1 cellular context compared by ENCODE assay signal in the genomic region with DNA sequence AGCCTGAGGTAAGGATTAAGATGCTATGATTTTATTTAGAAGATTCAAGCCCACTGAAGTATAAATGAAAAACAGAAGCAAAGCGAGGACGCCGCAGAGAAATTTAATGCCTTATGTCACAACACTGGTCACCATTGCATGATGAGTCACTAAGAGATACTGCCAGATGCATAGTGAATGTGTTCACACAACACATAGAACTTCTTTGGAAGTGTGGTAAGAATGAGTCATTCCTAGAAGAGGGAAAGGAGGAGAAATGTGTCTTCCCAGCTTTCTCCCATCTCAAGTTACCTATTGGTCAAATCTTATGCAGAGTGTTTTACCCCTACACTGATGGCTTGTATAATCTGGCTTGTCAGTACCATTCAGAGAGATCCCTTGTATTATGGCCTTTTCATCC.
A peak's percentile ranks its signal among the peaks of the same experiment; 100 is the strongest.
TF ChIP-seq lines count a peak whose summit lies in the region.

No MANE protein-coding gene starts in this region.

TF ChIP-seq in HEK293, 187 proteins besides CTCF, POLR2A, EP300 and RAD21 (continued from another document and continues in another):
- TF ChIP-seq SP3 (tag by site-specific recombination; IDR thresholded peaks at IDR 0.05), result peak; percentile 23; the same call in 1 of the 2 replicates
- 0 out of 2 replicates have a peak, but pooled peaks have one; percentile 45 for TF ChIP-seq ZFP37 (tag by site-specific recombination; IDR thresholded peaks at IDR 0.05)
- no peak for TF ChIP-seq ZNF529 (tag by site-specific recombination; IDR thresholded peaks at IDR 0.05; ENCODE audit: insufficient replicate concordance)
- TF ChIP-seq, protein P1, sequence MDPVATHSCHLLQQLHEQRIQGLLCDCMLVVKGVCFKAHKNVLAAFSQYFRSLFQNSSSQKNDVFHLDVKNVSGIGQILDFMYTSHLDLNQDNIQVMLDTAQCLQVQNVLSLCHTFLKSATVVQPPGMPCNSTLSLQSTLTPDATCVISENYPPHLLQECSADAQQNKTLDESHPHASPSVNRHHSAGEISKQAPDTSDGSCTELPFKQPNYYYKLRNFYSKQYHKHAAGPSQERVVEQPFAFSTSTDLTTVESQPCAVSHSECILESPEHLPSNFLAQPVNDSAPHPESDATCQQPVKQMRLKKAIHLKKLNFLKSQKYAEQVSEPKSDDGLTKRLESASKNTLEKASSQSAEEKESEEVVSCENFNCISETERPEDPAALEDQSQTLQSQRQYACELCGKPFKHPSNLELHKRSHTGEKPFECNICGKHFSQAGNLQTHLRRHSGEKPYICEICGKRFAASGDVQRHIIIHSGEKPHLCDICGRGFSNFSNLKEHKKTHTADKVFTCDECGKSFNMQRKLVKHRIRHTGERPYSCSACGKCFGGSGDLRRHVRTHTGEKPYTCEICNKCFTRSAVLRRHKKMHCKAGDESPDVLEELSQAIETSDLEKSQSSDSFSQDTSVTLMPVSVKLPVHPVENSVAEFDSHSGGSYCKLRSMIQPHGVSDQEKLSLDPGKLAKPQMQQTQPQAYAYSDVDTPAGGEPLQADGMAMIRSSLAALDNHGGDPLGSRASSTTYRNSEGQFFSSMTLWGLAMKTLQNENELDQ (tag by site-specific recombination; IDR thresholded peaks at IDR 0.05; ENCODE audit: low read depth), result no peak
- TF ChIP-seq ZEB2 (tag by site-specific recombination; IDR thresholded peaks at IDR 0.05), result peak; percentile 43; the same call in 1 of the 2 replicates
- TF ChIP-seq ZNF521 (tag by site-specific recombination; IDR thresholded peaks at IDR 0.05), result no peak
- TF ChIP-seq ZNF560 (tag by site-specific recombination; IDR thresholded peaks at IDR 0.05; ENCODE audit: borderline replicate concordance), result no peak
- TF ChIP-seq ZNF133 (tag by site-specific recombination; IDR thresholded peaks at IDR 0.05), result no peak
- TF ChIP-seq ZNF837 (tag by site-specific recombination; IDR thresholded peaks at IDR 0.05), result no peak
- TF ChIP-seq, protein P2, sequence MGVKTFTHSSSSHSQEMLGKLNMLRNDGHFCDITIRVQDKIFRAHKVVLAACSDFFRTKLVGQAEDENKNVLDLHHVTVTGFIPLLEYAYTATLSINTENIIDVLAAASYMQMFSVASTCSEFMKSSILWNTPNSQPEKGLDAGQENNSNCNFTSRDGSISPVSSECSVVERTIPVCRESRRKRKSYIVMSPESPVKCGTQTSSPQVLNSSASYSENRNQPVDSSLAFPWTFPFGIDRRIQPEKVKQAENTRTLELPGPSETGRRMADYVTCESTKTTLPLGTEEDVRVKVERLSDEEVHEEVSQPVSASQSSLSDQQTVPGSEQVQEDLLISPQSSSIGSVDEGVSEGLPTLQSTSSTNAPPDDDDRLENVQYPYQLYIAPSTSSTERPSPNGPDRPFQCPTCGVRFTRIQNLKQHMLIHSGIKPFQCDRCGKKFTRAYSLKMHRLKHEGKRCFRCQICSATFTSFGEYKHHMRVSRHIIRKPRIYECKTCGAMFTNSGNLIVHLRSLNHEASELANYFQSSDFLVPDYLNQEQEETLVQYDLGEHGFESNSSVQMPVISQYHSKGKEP (tag by site-specific recombination; IDR thresholded peaks at IDR 0.05), result no peak
- TF ChIP-seq, protein P3, sequence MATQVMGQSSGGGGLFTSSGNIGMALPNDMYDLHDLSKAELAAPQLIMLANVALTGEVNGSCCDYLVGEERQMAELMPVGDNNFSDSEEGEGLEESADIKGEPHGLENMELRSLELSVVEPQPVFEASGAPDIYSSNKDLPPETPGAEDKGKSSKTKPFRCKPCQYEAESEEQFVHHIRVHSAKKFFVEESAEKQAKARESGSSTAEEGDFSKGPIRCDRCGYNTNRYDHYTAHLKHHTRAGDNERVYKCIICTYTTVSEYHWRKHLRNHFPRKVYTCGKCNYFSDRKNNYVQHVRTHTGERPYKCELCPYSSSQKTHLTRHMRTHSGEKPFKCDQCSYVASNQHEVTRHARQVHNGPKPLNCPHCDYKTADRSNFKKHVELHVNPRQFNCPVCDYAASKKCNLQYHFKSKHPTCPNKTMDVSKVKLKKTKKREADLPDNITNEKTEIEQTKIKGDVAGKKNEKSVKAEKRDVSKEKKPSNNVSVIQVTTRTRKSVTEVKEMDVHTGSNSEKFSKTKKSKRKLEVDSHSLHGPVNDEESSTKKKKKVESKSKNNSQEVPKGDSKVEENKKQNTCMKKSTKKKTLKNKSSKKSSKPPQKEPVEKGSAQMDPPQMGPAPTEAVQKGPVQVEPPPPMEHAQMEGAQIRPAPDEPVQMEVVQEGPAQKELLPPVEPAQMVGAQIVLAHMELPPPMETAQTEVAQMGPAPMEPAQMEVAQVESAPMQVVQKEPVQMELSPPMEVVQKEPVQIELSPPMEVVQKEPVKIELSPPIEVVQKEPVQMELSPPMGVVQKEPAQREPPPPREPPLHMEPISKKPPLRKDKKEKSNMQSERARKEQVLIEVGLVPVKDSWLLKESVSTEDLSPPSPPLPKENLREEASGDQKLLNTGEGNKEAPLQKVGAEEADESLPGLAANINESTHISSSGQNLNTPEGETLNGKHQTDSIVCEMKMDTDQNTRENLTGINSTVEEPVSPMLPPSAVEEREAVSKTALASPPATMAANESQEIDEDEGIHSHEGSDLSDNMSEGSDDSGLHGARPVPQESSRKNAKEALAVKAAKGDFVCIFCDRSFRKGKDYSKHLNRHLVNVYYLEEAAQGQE (tag by site-specific recombination; IDR thresholded peaks at IDR 0.05), result no peak
- TF ChIP-seq ZNF510 (tag by site-specific recombination; IDR thresholded peaks at IDR 0.05; ENCODE audit: insufficient replicate concordance), result no peak
- no peak for TF ChIP-seq HOXA7 (CRISPR knock-in tag; IDR thresholded peaks at IDR 0.05; ENCODE audit: borderline replicate concordance)
- no peak for TF ChIP-seq ZNF248 (tag by site-specific recombination; IDR thresholded peaks at IDR 0.05)
- no peak for TF ChIP-seq ZNF112 (tag by site-specific recombination; IDR thresholded peaks at IDR 0.05)
- no peak for TF ChIP-seq ZNF785 (tag by site-specific recombination; IDR thresholded peaks at IDR 0.05)
- TF ChIP-seq, protein P4, sequence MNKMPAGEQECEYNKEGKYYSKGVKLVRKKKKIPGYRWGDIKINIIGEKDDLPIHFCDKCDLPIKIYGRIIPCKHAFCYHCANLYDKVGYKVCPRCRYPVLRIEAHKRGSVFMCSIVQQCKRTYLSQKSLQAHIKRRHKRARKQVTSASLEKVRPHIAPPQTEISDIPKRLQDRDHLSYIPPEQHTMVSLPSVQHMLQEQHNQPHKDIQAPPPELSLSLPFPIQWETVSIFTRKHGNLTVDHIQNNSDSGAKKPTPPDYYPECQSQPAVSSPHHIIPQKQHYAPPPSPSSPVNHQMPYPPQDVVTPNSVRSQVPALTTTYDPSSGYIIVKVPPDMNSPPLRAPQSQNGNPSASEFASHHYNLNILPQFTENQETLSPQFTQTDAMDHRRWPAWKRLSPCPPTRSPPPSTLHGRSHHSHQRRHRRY (tag by site-specific recombination; IDR thresholded peaks at IDR 0.05), result no peak
- TF ChIP-seq ZNF426 (tag by site-specific recombination; IDR thresholded peaks at IDR 0.05), result no peak
- TF ChIP-seq ZNF366 (tag by site-specific recombination; conservative IDR thresholded peaks at IDR 0.05), result peak; percentile 77
- TF ChIP-seq ZNF16 (tag by site-specific recombination; IDR thresholded peaks at IDR 0.05; ENCODE audit: low read depth), result no peak
- no peak for TF ChIP-seq ZNF791 (tag by site-specific recombination; IDR thresholded peaks at IDR 0.05)
- TF ChIP-seq, protein P5, sequence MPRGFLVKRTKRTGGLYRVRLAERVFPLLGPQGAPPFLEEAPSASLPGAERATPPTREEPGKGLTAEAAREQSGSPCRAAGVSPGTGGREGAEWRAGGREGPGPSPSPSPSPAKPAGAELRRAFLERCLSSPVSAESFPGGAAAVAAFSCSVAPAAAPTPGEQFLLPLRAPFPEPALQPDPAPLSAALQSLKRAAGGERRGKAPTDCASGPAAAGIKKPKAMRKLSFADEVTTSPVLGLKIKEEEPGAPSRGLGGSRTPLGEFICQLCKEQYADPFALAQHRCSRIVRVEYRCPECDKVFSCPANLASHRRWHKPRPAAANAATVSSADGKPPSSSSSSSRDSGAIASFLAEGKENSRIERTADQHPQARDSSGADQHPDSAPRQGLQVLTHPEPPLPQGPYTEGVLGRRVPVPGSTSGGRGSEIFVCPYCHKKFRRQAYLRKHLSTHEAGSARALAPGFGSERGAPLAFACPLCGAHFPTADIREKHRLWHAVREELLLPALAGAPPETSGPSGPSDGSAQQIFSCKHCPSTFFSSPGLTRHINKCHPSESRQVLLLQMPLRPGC (tag by site-specific recombination; IDR thresholded peaks at IDR 0.05), result peak; percentile 59; the same call in 1 of the 2 replicates
- TF ChIP-seq, protein P6, sequence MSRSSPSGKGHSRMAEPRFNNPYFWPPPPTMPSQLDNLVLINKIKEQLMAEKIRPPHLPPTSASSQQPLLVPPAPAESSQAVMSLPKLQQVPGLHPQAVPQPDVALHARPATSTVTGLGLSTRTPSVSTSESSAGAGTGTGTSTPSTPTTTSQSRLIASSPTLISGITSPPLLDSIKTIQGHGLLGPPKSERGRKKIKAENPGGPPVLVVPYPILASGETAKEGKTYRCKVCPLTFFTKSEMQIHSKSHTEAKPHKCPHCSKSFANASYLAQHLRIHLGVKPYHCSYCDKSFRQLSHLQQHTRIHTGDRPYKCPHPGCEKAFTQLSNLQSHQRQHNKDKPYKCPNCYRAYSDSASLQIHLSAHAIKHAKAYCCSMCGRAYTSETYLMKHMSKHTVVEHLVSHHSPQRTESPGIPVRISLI (tag by site-specific recombination; IDR thresholded peaks at IDR 0.05), result 0 out of 2 replicates have a peak, but pooled peaks have one; percentile 14
- TF ChIP-seq, protein P7, sequence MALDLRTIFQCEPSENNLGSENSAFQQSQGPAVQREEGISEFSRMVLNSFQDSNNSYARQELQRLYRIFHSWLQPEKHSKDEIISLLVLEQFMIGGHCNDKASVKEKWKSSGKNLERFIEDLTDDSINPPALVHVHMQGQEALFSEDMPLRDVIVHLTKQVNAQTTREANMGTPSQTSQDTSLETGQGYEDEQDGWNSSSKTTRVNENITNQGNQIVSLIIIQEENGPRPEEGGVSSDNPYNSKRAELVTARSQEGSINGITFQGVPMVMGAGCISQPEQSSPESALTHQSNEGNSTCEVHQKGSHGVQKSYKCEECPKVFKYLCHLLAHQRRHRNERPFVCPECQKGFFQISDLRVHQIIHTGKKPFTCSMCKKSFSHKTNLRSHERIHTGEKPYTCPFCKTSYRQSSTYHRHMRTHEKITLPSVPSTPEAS (tag by site-specific recombination; IDR thresholded peaks at IDR 0.05), result no peak
- no peak for TF ChIP-seq OSR2 (tag by site-specific recombination; IDR thresholded peaks at IDR 0.05)
- TF ChIP-seq, protein P8, sequence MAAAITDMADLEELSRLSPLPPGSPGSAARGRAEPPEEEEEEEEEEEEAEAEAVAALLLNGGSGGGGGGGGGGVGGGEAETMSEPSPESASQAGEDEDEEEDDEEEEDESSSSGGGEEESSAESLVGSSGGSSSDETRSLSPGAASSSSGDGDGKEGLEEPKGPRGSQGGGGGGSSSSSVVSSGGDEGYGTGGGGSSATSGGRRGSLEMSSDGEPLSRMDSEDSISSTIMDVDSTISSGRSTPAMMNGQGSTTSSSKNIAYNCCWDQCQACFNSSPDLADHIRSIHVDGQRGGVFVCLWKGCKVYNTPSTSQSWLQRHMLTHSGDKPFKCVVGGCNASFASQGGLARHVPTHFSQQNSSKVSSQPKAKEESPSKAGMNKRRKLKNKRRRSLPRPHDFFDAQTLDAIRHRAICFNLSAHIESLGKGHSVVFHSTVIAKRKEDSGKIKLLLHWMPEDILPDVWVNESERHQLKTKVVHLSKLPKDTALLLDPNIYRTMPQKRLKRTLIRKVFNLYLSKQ (tag by site-specific recombination; IDR thresholded peaks at IDR 0.05; ENCODE audit: borderline replicate concordance), result no peak
- TF ChIP-seq KLF10 (tag by site-specific recombination; IDR thresholded peaks at IDR 0.05), result no peak
- TF ChIP-seq ZNF664 (tag by site-specific recombination; IDR thresholded peaks at IDR 0.05), result no peak
- TF ChIP-seq, protein P9, sequence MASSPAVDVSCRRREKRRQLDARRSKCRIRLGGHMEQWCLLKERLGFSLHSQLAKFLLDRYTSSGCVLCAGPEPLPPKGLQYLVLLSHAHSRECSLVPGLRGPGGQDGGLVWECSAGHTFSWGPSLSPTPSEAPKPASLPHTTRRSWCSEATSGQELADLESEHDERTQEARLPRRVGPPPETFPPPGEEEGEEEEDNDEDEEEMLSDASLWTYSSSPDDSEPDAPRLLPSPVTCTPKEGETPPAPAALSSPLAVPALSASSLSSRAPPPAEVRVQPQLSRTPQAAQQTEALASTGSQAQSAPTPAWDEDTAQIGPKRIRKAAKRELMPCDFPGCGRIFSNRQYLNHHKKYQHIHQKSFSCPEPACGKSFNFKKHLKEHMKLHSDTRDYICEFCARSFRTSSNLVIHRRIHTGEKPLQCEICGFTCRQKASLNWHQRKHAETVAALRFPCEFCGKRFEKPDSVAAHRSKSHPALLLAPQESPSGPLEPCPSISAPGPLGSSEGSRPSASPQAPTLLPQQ (tag by site-specific recombination; IDR thresholded peaks at IDR 0.05), result peak; percentile 66; the same call in 1 of the 2 replicates
- TF ChIP-seq, protein P10, sequence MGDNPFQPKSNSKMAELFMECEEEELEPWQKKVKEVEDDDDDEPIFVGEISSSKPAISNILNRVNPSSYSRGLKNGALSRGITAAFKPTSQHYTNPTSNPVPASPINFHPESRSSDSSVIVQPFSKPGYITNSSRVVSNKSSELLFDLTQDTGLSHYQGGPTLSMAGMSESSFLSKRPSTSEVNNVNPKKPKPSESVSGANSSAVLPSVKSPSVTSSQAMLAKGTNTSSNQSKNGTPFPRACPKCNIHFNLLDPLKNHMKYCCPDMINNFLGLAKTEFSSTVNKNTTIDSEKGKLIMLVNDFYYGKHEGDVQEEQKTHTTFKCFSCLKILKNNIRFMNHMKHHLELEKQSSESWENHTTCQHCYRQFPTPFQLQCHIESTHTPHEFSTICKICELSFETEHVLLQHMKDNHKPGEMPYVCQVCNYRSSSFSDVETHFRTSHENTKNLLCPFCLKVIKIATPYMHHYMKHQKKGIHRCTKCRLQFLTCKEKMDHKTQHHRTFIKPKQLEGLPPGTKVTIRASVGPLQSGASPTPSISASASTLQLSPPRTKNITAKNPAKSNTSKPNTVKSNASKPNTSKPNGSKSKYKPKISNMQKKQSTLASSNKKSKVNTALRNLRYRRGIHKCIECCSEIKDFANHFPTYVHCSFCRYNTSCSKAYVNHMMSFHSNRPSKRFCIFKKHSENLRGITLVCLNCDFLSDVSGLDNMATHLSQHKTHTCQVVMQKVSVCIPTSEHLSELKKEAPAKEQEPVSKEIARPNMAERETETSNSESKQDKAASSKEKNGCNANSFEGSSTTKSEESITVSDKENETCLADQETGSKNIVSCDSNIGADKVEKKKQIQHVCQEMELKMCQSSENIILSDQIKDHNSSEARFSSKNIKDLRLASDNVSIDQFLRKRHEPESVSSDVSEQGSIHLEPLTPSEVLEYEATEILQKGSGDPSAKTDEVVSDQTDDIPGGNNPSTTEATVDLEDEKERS (tag by site-specific recombination; IDR thresholded peaks at IDR 0.05), result no peak
- TF ChIP-seq ZNF404 (tag by site-specific recombination; IDR thresholded peaks at IDR 0.05), result no peak
- no peak for TF ChIP-seq ZBTB48 (tag by site-specific recombination; IDR thresholded peaks at IDR 0.05)
- no peak for TF ChIP-seq ZNF341 (tag by site-specific recombination; IDR thresholded peaks at IDR 0.05; ENCODE audit: low read depth)
- no peak for TF ChIP-seq GLI2 (tag by site-specific recombination; IDR thresholded peaks at IDR 0.05; ENCODE audit: borderline replicate concordance, low read depth)
- TF ChIP-seq, protein P11, sequence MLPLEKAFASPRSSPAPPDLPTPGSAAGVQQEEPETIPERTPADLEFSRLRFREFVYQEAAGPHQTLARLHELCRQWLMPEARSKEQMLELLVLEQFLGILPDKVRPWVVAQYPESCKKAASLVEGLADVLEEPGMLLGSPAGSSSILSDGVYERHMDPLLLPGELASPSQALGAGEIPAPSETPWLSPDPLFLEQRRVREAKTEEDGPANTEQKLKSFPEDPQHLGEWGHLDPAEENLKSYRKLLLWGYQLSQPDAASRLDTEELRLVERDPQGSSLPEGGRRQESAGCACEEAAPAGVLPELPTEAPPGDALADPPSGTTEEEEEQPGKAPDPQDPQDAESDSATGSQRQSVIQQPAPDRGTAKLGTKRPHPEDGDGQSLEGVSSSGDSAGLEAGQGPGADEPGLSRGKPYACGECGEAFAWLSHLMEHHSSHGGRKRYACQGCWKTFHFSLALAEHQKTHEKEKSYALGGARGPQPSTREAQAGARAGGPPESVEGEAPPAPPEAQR (tag by site-specific recombination; IDR thresholded peaks at IDR 0.05), result no peak
